Comparison of ENCODE assay signal across 8 cellular contexts in the genomic region with DNA sequence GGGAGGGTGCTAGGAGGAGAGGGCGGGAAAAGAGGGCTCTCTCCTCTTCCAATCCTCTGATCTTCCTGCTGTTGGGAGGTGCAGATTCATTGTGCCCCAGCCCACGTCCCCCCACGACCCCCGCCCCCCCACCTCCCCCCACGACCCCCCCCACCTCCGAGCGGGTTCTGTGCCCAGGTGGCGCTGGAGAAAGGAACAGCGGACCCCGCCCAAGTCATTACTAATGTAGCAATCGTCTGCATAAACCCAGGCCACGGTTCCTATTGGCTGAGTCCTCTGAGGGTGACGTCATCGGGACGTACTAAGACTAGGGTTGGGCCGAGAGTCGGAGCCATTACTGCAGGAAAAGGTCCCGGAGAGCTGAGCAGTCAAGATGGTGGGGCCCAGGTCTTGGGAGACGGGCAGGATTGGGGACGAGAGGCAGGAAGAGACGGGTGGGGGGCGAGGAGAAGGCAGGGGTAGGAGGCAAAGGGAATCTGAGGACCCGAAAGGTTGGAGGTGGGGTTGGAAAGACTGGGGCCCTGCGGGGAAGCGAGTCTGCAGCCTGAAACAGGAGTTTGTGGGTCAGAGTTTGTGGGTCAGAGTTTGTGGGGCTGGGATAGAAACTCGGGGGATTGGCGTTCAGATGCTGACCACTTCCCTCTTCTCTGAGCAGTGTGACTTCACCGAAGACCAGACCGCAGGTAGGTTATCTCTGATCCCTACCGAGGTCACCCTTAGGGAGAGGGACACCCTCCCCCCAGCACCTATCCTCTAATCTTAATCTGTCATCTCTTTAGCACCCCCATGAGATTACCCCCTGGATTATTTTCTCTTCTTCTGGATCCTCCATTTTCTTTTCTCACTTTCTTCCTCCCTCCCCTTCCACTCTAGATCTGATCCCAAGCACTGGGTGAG. TPM values are rescaled to one million over a fixed set of nuclear protein-coding genes. Genes with fewer than 3 reads are reported as not detected.
DNase-seq lines count a peak whose midpoint lies in the region; ATAC-seq, FAIRE-seq and TF ChIP-seq lines count a peak whose summit lies in the region.

A gene (plus strand): TSS at position 331 of the 897 bp plus-strand sequence. CDS start 43 bp downstream, at position 374.

- peak; percentile 76 for ATAC-seq in GM18873 (IDR thresholded peaks at IDR 0.05; ENCODE audit: low FRiP score, unreplicated experiment)
- ATAC-seq in HG03159 (IDR thresholded peaks at IDR 0.05; ENCODE audit: unreplicated experiment), result peak; percentile 82

- FAIRE-seq in bronchial epithelial cell (lab: Jason Lieb, UNC), result no peak

- peaks cover 5 to 18% (median 12%) of the 10 kb centered on the region in 3 donors for H3K27me3 Mint-ChIP-seq in immature natural killer cell (ENCODE audit: low read depth in 3 of 3)

- H3K79me2 ChIP-seq in ACC112 (ENCODE audit: control insufficient read depth, insufficient read depth, low read length, unreplicated experiment), result peaks cover 33% of the 10 kb centered on the region

- peak within 1 kb of the TSS; percentile 90 to 99 (median 98) for H3K4me3 Mint-ChIP-seq in immature natural killer cell

- no peak for TF ChIP-seq CTCF in WI38 (IDR thresholded peaks at IDR 0.05; ENCODE audit: low read depth, low read length)
- no peak for TF ChIP-seq CTCF in bronchial epithelial cell (IDR thresholded peaks at IDR 0.05; ENCODE audit: insufficient read depth, low read length, severe bottlenecking)

- DNase-seq in NCI-H2227 (lab: John Stamatoyannopoulos, UW; ENCODE audit: unreplicated experiment), result peak; percentile 96
- peak; percentile 96 for DNase-seq in bronchial epithelial cell (ENCODE audit: low read depth)
- peak; percentile 85 to 86 (median 86) for DNase-seq in immature natural killer cell
- peak; percentile 96 for DNase-seq in smooth muscle cell of the brain vasculature (ENCODE audit: low read depth, low spot score)

- H3K36me3 ChIP-seq in ACC112 (ENCODE audit: insufficient read depth, low read length) (peaks cover 35% of the 10 kb centered on the region; the same call in 1 of the 2 replicates), bronchial epithelial cell (ENCODE audit: control insufficient read depth, insufficient read depth, low read length) (peaks cover 27% of the 10 kb centered on the region)

- H3K4me3 ChIP-seq in ACC112 (ENCODE audit: low read depth, low read length) (peak within 1 kb of the TSS; percentile 96), WI38 (ENCODE audit: low read depth, low read length) (peak within 1 kb of the TSS; percentile 87), bronchial epithelial cell (ENCODE audit: low read depth, low read length) (peak within 1 kb of the TSS; percentile 98)

- H3K9me3 Mint-ChIP-seq in immature natural killer cell, result no peaks in the 10 kb centered on the region

- peak within 1 kb of the TSS; percentile 92 to 100 (median 98) for H3K27ac Mint-ChIP-seq in immature natural killer cell

- peaks cover 45 to 54% of the 10 kb centered on the region in 2 donors for H3K4me1 Mint-ChIP-seq in immature natural killer cell

- H3K36me3 Mint-ChIP-seq in immature natural killer cell, result peaks cover 10 to 29% (median 20%) of the 10 kb centered on the region in 3 donors

- peaks cover 28% of the 10 kb centered on the region for H3K4me1 ChIP-seq in ACC112 (ENCODE audit: control insufficient read depth, insufficient read depth, low read length, unreplicated experiment)

- peak within 1 kb of the TSS; percentile 57 for H2AFZ ChIP-seq in ACC112 (ENCODE audit: low read length, unreplicated experiment)

- H3K27ac ChIP-seq in ACC112 (ENCODE audit: low read depth, low read length), result peak within 1 kb of the TSS; percentile 84

- no peaks in the 10 kb centered on the region for H3K27me3 ChIP-seq in ACC112 (ENCODE audit: insufficient read depth, low read length)
- H3K27me3 ChIP-seq in bronchial epithelial cell (ENCODE audit: control insufficient read depth, insufficient read depth, low read length), result no peaks in the 10 kb centered on the region

RNA-seq across cellular contexts. Expression of the gene that starts here (rescaled TPM):
- total RNA-seq in bronchial epithelial cell, result 590 and 1,212 TPM in 2 replicates
- 1,000 to 10,000 TPM; 2,998 to 5,712 (median 4,230) TPM for polyA plus RNA-seq in immature natural killer cell

Comparison
In these comparisons a context has a peak if more than half of its experiments do, and no peak if none do; other contexts are left out.
1. Peak in every context shown above with its lines: DNase-seq, ATAC-seq, H3K4me3 ChIP-seq and H3K27ac ChIP-seq.